In the genomic region with DNA sequence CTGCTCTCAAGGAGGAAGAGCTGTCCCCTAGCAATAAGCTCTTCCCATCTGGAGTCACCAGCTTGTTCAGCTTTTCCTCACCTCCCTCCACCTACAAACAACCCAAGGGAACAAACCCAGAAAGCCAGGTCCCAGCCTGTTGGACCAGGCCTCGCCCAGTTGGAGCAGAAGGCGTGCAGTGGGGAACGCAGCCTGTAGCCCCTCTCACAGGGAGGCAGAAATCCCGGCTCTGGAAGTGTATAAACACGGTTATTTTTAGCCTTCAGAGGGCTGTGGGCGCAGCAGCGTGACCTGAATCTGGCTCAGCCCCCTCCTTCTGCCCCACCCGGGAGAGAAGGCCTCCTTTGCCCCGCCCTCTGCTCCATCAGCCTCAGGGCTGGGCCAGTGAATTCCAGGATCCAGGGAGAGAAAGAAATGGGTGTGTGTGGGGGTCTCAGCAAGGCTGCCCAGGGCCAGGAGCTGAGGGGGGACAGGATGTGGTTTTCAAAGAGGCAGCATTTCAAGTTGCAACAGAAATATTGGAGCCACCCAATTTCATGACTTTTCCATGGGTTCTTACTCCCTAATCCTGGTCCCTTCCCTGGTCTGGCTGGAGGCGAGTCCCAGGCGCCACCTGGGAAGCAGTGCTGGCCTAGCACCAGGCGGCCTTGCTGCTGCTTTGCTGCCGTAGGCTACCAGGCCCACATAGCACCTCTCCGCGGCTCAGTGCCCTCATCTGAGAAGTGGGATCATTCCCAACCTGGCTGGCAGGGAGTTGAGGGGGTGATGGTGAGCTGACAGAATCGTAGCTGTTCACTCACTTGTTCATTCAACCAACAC, we compare ENCODE assay signal across 7 cellular contexts. TPM values are rescaled to one million over a fixed set of nuclear protein-coding genes. Genes with fewer than 3 reads are reported as not detected.
DNase-seq lines count a peak whose midpoint lies in the region; ATAC-seq and TF ChIP-seq lines count a peak whose summit lies in the region.

No MANE protein-coding gene starts in this region.

- no peaks in the 10 kb centered on the region for H3K9me3 Mint-ChIP-seq in Caco-2 (ENCODE audit: unreplicated experiment)

- TF ChIP-seq CTCF in breast epithelium (IDR thresholded peaks at IDR 0.05), result no peak
- no peak for TF ChIP-seq CTCF in left lung (IDR thresholded peaks at IDR 0.05)
- no peak for TF ChIP-seq CTCF in thyroid gland (IDR thresholded peaks at IDR 0.05)
- no peak for TF ChIP-seq CTCF in Caco-2 (IDR thresholded peaks at IDR 0.05; ENCODE audit: insufficient read depth in 1 of 2, low read depth in 1 of 2, low read length in 1 of 2, severe bottlenecking in 1 of 2, unreplicated experiment in 1 of 2)

- H3K4me3 ChIP-seq in MG63 (no peak overlapping the region), breast epithelium (peak overlapping the region in 1 of 3 donors; percentile 31), left lung (no peak overlapping the region), thyroid gland (replicated peaks in 1 of 3) (no peak overlapping the region), Caco-2 (ENCODE audit: low read depth, low read length) (no peak overlapping the region)

- H3K4me1 ChIP-seq in breast epithelium (peaks cover 24 to 55% of the 10 kb centered on the region in 2 donors), left lung (peaks cover 28 to 81% of the 10 kb centered on the region in 2 donors), thyroid gland (peaks cover 91 to 100% of the 10 kb centered on the region in 2 donors), Caco-2 (peaks cover 19% of the 10 kb centered on the region)

- H3K36me3 ChIP-seq in MG63 (peaks cover 63% of the 10 kb centered on the region), breast epithelium (no peaks in the 10 kb centered on the region), left lung (no peaks in the 10 kb centered on the region), thyroid gland (no peaks in the 10 kb centered on the region), Caco-2 (ENCODE audit: control insufficient read depth, insufficient read depth, low read length) (peaks cover 1% of the 10 kb centered on the region; the same call in 1 of the 2 replicates)

- TF ChIP-seq POLR2A in breast epithelium (IDR thresholded peaks at IDR 0.05), result no peak
- peak in 1 of 2 donors; percentile 33 for TF ChIP-seq POLR2A in thyroid gland (IDR thresholded peaks at IDR 0.05)

- H3K27ac ChIP-seq in breast epithelium (peak overlapping the region; percentile 90), left lung (peak overlapping the region; percentile 1 to 59), thyroid gland (peak overlapping the region; percentile 89 to 96 (median 93))

- 17 to 26% methylated on average over 11 to 16 of the region's 16 CpGs for WGBS in thyroid gland, 2 donors

- no peaks in the 10 kb centered on the region for H3K27me3 ChIP-seq in MG63
- no peaks in the 10 kb centered on the region for H3K27me3 ChIP-seq in breast epithelium
- no peaks in the 10 kb centered on the region for H3K27me3 ChIP-seq in left lung
- no peaks in the 10 kb centered on the region for H3K27me3 ChIP-seq in thyroid gland
- no peaks in the 10 kb centered on the region for H3K27me3 ChIP-seq in Caco-2 (replicated peaks; ENCODE audit: control insufficient read depth, insufficient read depth, low read length)

- peak; percentile 87 for ATAC-seq in left lung
- no peak for ATAC-seq in HG02623 (IDR thresholded peaks at IDR 0.05; ENCODE audit: unreplicated experiment)

- intact Hi-C loops in breast epithelium (cut with DNase I; ENCODE audit: low total_unique reads), result no loop called here
- intact Hi-C loops in left lung (cut with DNase I), result no loop called here
- intact Hi-C loops in thyroid gland (cut with DNase I), result no loop called here
- intact Hi-C loops in Caco-2 (cut with micrococcal nuclease; ENCODE audit: unreplicated experiment), result no loop called here

- no peak overlapping the region for H3K27ac Mint-ChIP-seq in Caco-2 (ENCODE audit: unreplicated experiment)

- H3K27me3 Mint-ChIP-seq in Caco-2 (ENCODE audit: insufficient read depth, unreplicated experiment), result no peaks in the 10 kb centered on the region

- POLR2A ChIA-PET in Caco-2 (lab: Charles Lee), result no interaction called here

- peak; percentile 74 for DNase-seq in MG63
- DNase-seq in breast epithelium (ENCODE audit: low spot score in 2 of 2), result peak in 1 of 2 donors; percentile 57
- peak in 1 of 2 donors; percentile 63 for DNase-seq in left lung
- peak; percentile 94 to 95 for DNase-seq in thyroid gland
- no peak for DNase-seq in NCI-H1092 (lab: John Stamatoyannopoulos, UW)
- DNase-seq in Caco-2, result no peak

- CTCF ChIA-PET in Caco-2 (lab: Charles Lee), result no interaction called here

- BruUV-seq in Caco-2 (replicated peaks; lab: Mats Ljungman, UMichigan), result no TSS peak

- H3K36me3 Mint-ChIP-seq in Caco-2 (ENCODE audit: insufficient read depth, unreplicated experiment), result peaks cover 27% of the 10 kb centered on the region

- H3K4me1 Mint-ChIP-seq in Caco-2 (ENCODE audit: low read depth, unreplicated experiment), result peaks cover 24% of the 10 kb centered on the region

- no peaks in the 10 kb centered on the region for H3K9me3 ChIP-seq in MG63
- H3K9me3 ChIP-seq in breast epithelium, result no peaks in the 10 kb centered on the region
- H3K9me3 ChIP-seq in left lung, result no peaks in the 10 kb centered on the region
- H3K9me3 ChIP-seq in thyroid gland, result no peaks in the 10 kb centered on the region
- no peaks in the 10 kb centered on the region for H3K9me3 ChIP-seq in Caco-2

- H3K4me3 Mint-ChIP-seq in Caco-2 (ENCODE audit: unreplicated experiment), result no peak overlapping the region

RNA-seq across cellular contexts. Expression of gene ZMIZ1, which starts 33.5 kb away (rescaled TPM):
- 9.5 and 22.4 TPM in 2 replicates for total RNA-seq in MG63 (2014; rRNA removed; shearing (Covaris generic); ENCODE audit: low replicate concordance)
- total RNA-seq in breast epithelium (10 to 100 TPM; 34.4 to 63.7 (median 39.8) TPM), left lung (10 to 100 TPM; 63.1 to 80.2 TPM), thyroid gland (100 to 1,000 TPM in 2 of 4 donors, 10 to 100 TPM in 2; 59.9 to 128 (median 94.4) TPM), Caco-2 (2022) (42.3 and 43.7 TPM in 2 replicates)

Comparison
In these comparisons a context has a peak if more than half of its experiments do, and no peak if none do; other contexts are left out.
1. DNase-seq: peak in MG63 (single experiment) and thyroid gland (2 of 2); none in NCI-H1092 (single experiment) and Caco-2 (0 of 2).
2. H3K27ac ChIP-seq: peak in every context shown above with its lines; median percentile 93 in thyroid gland; 90 in breast epithelium; 30 in left lung.